22 cellular contexts compared by ENCODE assay signal in the genomic region with DNA sequence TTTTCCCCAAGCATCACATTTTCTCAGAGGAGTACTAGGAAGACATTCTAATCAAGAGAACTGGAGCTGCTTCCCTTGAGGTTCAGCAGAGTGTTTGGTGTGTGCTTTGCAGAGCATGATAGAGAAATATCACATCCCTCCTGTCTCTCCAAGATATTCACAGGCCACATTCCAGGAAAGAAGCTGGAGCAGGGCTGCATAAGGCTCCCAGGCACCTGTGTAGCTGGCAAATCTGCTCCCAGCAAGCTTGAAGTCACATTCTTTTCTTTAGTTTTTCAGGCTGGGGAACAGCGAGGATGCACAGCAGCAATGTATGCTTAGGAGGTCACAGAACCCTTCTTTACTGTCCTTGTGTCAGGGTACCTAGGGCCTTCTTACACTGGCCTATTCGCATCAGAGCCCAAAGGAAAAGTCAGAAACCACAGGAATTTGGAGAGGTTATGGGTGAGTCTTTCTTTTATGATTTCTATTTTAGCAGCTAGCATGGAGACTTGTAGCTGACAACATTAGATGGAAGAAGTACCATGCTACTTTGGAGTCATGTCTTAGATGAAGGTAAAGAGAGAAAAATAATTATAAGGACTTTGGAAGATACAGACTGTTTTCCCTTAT.
DNase-seq lines count a peak whose midpoint lies in the region; TF ChIP-seq lines count a peak whose summit lies in the region.
"Had no signal": no experiment of that assay in that cellular context is flagged by ENCODE, and none has a peak within 500 bp of the region (broad histone marks: within the 10 kb centered on the region; RNA-seq: fewer than 3 reads in every experiment).

No MANE protein-coding gene starts in this region.

- TF ChIP-seq POLR2A in erythroblast (IDR thresholded peaks at IDR 0.05; ENCODE audit: low read length) = no peak

- no CpG with 5 or more reads among the region's 2 CpGs for WGBS in mesendoderm (ENCODE audit: extremely low coverage, insufficient coverage, low lambda C conversion rate)

- H3K9ac ChIP-seq in mesendoderm (ENCODE audit: low read length) = no peak overlapping the region
- H3K9ac ChIP-seq: parathyroid adenoma had no signal

- H2AK5ac ChIP-seq in mesendoderm (ENCODE audit: low read length) = no peak overlapping the region

- no peak overlapping the region for H2BK15ac ChIP-seq in mesendoderm (replicated peaks; ENCODE audit: low read depth)

- H3K4me3 ChIP-seq in mesendoderm (ENCODE audit: low read length) = no peak overlapping the region
- H3K4me3 ChIP-seq: breast epithelium, hepatocyte, vagina had no signal

- H2BK120ac ChIP-seq in mesendoderm (ENCODE audit: low read depth, low read length) = no peak overlapping the region

- H3K27me3 ChIP-seq in mesendoderm (ENCODE audit: insufficient read depth, low read length, poor library complexity) = no peaks in the 10 kb centered on the region
- H3K27me3 ChIP-seq: breast epithelium, hepatocyte, vagina had no signal

- no peaks in the 10 kb centered on the region for H3K79me2 ChIP-seq in mesendoderm (ENCODE audit: control insufficient read depth, insufficient read depth, low read length)
- H3K79me2 ChIP-seq: hepatocyte, parathyroid adenoma had no signal

- H3K23ac ChIP-seq in mesendoderm (ENCODE audit: low read length) = no peak overlapping the region

- H3K79me1 ChIP-seq in mesendoderm (ENCODE audit: low read length) = no peaks in the 10 kb centered on the region

- no peak overlapping the region for H3K4ac ChIP-seq in mesendoderm (ENCODE audit: low read depth, low read length)

- H3K4me1 ChIP-seq in mesendoderm (ENCODE audit: control insufficient read depth, low read depth, low read length) = no peaks in the 10 kb centered on the region
- H3K4me1 ChIP-seq: breast epithelium, parathyroid adenoma, vagina had no signal

- no peak overlapping the region for H3K18ac ChIP-seq in mesendoderm (ENCODE audit: low read length)

- H2BK5ac ChIP-seq in mesendoderm (ENCODE audit: low read length) = no peak overlapping the region

- peak; percentile 31 for DNase-seq in AG20443 (ENCODE audit: low spot score)
- DNase-seq in HT1080 (ENCODE audit: low read depth) = peak; percentile 15
- DNase-seq in astrocyte of the hippocampus (ENCODE audit: low read depth, low spot score) = peak; percentile 28
- peak; percentile 27 for DNase-seq in mesendoderm
- no peak for DNase-seq in erythroblast (lab: John Stamatoyannopoulos, UW)
- no peak for DNase-seq in AML-193 (lab: John Stamatoyannopoulos, UW)
- DNase-seq in activated CD8-positive, alpha-beta memory T cell treated with anti-CD3 and anti-CD28 coated beads, Interleukin-2, amount 50 U/mL, for 4 hours = no peak
- no peak for DNase-seq in SIG-M5 (lab: John Stamatoyannopoulos, UW)
- DNase-seq: activated CD4-positive, alpha-beta T cell treated with anti-CD3 and anti-CD28 coated beads, Interleukin-2, amount 50 U/mL, for 1 hour; activated CD8-positive, alpha-beta memory T cell treated with anti-CD3 and anti-CD28 coated beads, Interleukin-2, amount 50 U/mL, for 48 hours; activated effector memory CD4-positive, alpha-beta T cell treated with anti-CD3 and anti-CD28 coated beads, Interleukin-2, amount 50 U/mL, for 16 hours; DMS79; kidney; naive thymus-derived CD4-positive, alpha-beta T cell; NCI-H1417; NCI-H774; SHP77 had no signal

- no peak overlapping the region for H3K56ac ChIP-seq in mesendoderm (ENCODE audit: low read length)

- no peak overlapping the region for H3K27ac ChIP-seq in mesendoderm (ENCODE audit: low read depth, low read length)
- H3K27ac ChIP-seq: breast epithelium, hepatocyte, parathyroid adenoma, vagina, VCaP had no signal

- H4K8ac ChIP-seq in mesendoderm (ENCODE audit: low read depth, low read length) = no peak overlapping the region

- H3K4me2 ChIP-seq in mesendoderm (ENCODE audit: low read length) = no peak overlapping the region
- H3K4me2 ChIP-seq: hepatocyte had no signal

- no peak overlapping the region for H4K5ac ChIP-seq in mesendoderm (ENCODE audit: low read length)

- no peaks in the 10 kb centered on the region for H3K36me3 ChIP-seq in mesendoderm (ENCODE audit: control insufficient read depth, insufficient read depth, low read length)
- H3K36me3 ChIP-seq: breast epithelium, vagina had no signal

Comparison
In these comparisons a context has a peak if more than half of its experiments do, and no peak if none do; other contexts are left out.
1. DNase-seq: peak in AG20443 (single experiment), HT1080 (single experiment), astrocyte of the hippocampus (single experiment) and mesendoderm (single experiment); none in erythroblast (0 of 2), AML-193 (0 of 2), activated CD8-positive, alpha-beta memory T cell treated with anti-CD3 and anti-CD28 coated beads, Interleukin-2, amount 50 U/mL, for 4 hours (single experiment) and SIG-M5 (single experiment).